1 cellular context compared by ENCODE assay signal in genomic region chr1:36155560-36156328, GRCh38.
TF ChIP-seq lines count a peak whose summit lies in the region.

Gene MAP7D1, plus strand, starts transcription at chr1:36156160. Its CDS starts 258 bp downstream, at chr1:36156418.

TF ChIP-seq in K562, 482 proteins besides CTCF, POLR2A, EP300 and RAD21 (continued from another document and continues in another):
- TF ChIP-seq ZNF280A (IDR thresholded peaks at IDR 0.05; ENCODE audit: low read depth, partially characterized antibody) (no peak), MYC (IDR thresholded peaks at IDR 0.05; ENCODE audit: low read depth, low read length) (no peak), MYC (CRISPR knock-in tag; IDR thresholded peaks at IDR 0.05; ENCODE audit: borderline replicate concordance, low read depth) (no peak), ZBTB8A (IDR thresholded peaks at IDR 0.05; ENCODE audit: partially characterized antibody) (no peak), MBD1 (CRISPR knock-in tag; IDR thresholded peaks at IDR 0.05) (no peak), MXD1 (CRISPR knock-in tag; IDR thresholded peaks at IDR 0.05; ENCODE audit: borderline replicate concordance, poor library complexity, severe bottlenecking) (no peak), CREBBP (IDR thresholded peaks at IDR 0.05; ENCODE audit: low read depth, low read length) (no peak), AFF4 (CRISPR knock-in tag; IDR thresholded peaks at IDR 0.05) (peak; percentile 57; the same call in 1 of the 2 replicates), PYGO2 (tag; IDR thresholded peaks at IDR 0.05) (no peak), MTA3 (IDR thresholded peaks at IDR 0.05; ENCODE audit: borderline replicate concordance) (no peak), HMGXB4 (CRISPR knock-in tag; IDR thresholded peaks at IDR 0.05) (no peak), IRF1 (CRISPR knock-in tag; IDR thresholded peaks at IDR 0.05; ENCODE audit: borderline replicate concordance) (no peak), FUS (optimal IDR thresholded peaks at IDR 0.05; ENCODE audit: low read depth, low read length) (no peak), HMBOX1 (IDR thresholded peaks at IDR 0.05) (peak; percentile 52; the same call in 1 of the 2 replicates), ZNF395 (CRISPR knock-in tag; IDR thresholded peaks at IDR 0.05) (no peak; the same call in 1 of the 2 replicates), SMARCE1 (IDR thresholded peaks at IDR 0.05) (peak; percentile 95), TAF7 (tag; IDR thresholded peaks at IDR 0.05) (peak; percentile 56; the same call in 1 of the 2 replicates), CTBP1 (IDR thresholded peaks at IDR 0.05; ENCODE audit: borderline replicate concordance) (no peak; the same call in 1 of the 2 replicates), CREB1 (IDR thresholded peaks at IDR 0.05) (0 out of 2 replicates have a peak, but pooled peaks have one; percentile 5), CREB1 (CRISPR knock-in tag; IDR thresholded peaks at IDR 0.05) (no peak), KLF13 (tag; IDR thresholded peaks at IDR 0.05; ENCODE audit: borderline replicate concordance, low read depth) (no peak), XRCC5 (IDR thresholded peaks at IDR 0.05; ENCODE audit: low read depth, low read length) (no peak), ZNF124 (CRISPR knock-in tag; IDR thresholded peaks at IDR 0.05) (no peak), NFIX (CRISPR knock-in tag; IDR thresholded peaks at IDR 0.05; ENCODE audit: low read depth) (no peak), U2AF2 (optimal IDR thresholded peaks at IDR 0.05; ENCODE audit: low read depth, low read length) (no peak), RNF2 (IDR thresholded peaks at IDR 0.05) (no peak), DDX20 (tag; IDR thresholded peaks at IDR 0.05; ENCODE audit: low read depth) (no peak), PHF8 (IDR thresholded peaks at IDR 0.05; ENCODE audit: borderline replicate concordance, low read length) (peak; percentile 80), ZNF445 (CRISPR knock-in tag; IDR thresholded peaks at IDR 0.05; ENCODE audit: low read depth) (no peak), LEF1 (IDR thresholded peaks at IDR 0.05) (no peak), TRIM28 (IDR thresholded peaks at IDR 0.05) (no peak), RERE (CRISPR knock-in tag; IDR thresholded peaks at IDR 0.05; ENCODE audit: borderline replicate concordance) (no peak), ATF3 (IDR thresholded peaks at IDR 0.05) (peak; percentile 98), ATF3 (CRISPR knock-in tag; conservative IDR thresholded peaks at IDR 0.05) (peak; percentile 77), FOSL1 (tag; conservative IDR thresholded peaks at IDR 0.05) (peak; percentile 99), BACH1 (tag; IDR thresholded peaks at IDR 0.05) (no peak), TEAD4 (IDR thresholded peaks at IDR 0.05; ENCODE audit: low read length) (no peak), TEAD4 (CRISPR knock-in tag; IDR thresholded peaks at IDR 0.05; ENCODE audit: borderline replicate concordance) (no peak), HINFP (tag; conservative IDR thresholded peaks at IDR 0.05; ENCODE audit: low read depth) (peak; percentile 63)
